ENCODE assay signal across 1 cellular context in the genomic region with DNA sequence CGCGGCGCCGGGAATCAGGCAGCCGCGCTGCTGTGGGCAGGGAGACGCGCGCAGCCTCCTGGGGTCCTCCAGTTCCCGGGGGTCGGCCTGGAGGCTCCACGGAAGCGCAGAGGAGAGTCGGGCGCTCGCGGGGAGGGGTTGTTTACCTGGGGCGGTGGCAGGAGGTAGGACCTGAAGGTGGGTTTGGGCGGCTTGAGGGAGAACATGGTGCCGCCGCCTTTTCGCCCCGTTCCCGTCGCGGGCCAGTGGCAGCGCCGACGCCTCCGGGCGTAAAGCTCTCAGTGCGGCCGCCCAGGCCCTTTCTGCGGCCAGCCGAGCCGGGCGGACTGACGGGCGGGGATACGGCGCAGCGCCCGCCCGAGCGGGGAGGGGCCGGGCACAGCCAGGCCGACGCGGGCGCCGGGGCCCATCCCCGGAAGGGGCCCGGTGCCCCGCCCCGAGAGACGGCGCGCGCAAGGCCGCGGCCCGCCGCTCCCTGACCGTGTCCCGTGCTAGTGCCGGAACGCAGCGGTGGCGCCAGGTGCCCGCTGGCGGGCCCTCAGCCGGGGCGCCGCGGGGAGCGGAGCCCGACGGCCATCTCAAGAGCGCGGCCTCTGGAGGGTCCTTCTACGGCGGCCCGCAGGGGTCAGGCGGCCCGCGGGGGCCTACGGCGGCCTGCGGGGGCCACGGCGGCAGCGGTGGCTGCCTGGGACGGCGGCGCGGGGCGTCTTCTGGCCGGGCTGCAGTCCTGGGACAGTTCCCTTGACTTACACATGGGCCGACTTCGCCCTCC.
TF ChIP-seq lines count a peak whose summit lies in the region.

A gene with protein sequence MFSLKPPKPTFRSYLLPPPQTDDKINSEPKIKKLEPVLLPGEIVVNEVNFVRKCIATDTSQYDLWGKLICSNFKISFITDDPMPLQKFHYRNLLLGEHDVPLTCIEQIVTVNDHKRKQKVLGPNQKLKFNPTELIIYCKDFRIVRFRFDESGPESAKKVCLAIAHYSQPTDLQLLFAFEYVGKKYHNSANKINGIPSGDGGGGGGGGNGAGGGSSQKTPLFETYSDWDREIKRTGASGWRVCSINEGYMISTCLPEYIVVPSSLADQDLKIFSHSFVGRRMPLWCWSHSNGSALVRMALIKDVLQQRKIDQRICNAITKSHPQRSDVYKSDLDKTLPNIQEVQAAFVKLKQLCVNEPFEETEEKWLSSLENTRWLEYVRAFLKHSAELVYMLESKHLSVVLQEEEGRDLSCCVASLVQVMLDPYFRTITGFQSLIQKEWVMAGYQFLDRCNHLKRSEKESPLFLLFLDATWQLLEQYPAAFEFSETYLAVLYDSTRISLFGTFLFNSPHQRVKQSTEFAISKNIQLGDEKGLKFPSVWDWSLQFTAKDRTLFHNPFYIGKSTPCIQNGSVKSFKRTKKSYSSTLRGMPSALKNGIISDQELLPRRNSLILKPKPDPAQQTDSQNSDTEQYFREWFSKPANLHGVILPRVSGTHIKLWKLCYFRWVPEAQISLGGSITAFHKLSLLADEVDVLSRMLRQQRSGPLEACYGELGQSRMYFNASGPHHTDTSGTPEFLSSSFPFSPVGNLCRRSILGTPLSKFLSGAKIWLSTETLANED (minus strand): TSS at position 328 of the 772 bp plus-strand sequence. CDS start 122 bp downstream, at position 206.

TF ChIP-seq in K562, 482 proteins besides CTCF, POLR2A, EP300 and RAD21 (continued from another document and continues in another):
- TF ChIP-seq ELF1 (tag; IDR thresholded peaks at IDR 0.05), result peak; percentile 67
- TF ChIP-seq ZNF316 (IDR thresholded peaks at IDR 0.05), result no peak
- 0 out of 4 replicates have a peak, but pooled peaks of 1 of the 2 experiments have one; percentile 21 for TF ChIP-seq FOXA3 (CRISPR knock-in tag; conservative IDR thresholded peaks at IDR 0.05 in 1 of 2, IDR thresholded peaks at IDR 0.05 in 1 of 2)
- peak; percentile 87 for TF ChIP-seq HMGN3 (IDR thresholded peaks at IDR 0.05; ENCODE audit: borderline replicate concordance, extremely low read depth, insufficient read length, low read depth, low read length)
- TF ChIP-seq KLF1 (tag; IDR thresholded peaks at IDR 0.05), result peak; percentile 14; the same call in 1 of the 2 replicates
- TF ChIP-seq, protein P1, sequence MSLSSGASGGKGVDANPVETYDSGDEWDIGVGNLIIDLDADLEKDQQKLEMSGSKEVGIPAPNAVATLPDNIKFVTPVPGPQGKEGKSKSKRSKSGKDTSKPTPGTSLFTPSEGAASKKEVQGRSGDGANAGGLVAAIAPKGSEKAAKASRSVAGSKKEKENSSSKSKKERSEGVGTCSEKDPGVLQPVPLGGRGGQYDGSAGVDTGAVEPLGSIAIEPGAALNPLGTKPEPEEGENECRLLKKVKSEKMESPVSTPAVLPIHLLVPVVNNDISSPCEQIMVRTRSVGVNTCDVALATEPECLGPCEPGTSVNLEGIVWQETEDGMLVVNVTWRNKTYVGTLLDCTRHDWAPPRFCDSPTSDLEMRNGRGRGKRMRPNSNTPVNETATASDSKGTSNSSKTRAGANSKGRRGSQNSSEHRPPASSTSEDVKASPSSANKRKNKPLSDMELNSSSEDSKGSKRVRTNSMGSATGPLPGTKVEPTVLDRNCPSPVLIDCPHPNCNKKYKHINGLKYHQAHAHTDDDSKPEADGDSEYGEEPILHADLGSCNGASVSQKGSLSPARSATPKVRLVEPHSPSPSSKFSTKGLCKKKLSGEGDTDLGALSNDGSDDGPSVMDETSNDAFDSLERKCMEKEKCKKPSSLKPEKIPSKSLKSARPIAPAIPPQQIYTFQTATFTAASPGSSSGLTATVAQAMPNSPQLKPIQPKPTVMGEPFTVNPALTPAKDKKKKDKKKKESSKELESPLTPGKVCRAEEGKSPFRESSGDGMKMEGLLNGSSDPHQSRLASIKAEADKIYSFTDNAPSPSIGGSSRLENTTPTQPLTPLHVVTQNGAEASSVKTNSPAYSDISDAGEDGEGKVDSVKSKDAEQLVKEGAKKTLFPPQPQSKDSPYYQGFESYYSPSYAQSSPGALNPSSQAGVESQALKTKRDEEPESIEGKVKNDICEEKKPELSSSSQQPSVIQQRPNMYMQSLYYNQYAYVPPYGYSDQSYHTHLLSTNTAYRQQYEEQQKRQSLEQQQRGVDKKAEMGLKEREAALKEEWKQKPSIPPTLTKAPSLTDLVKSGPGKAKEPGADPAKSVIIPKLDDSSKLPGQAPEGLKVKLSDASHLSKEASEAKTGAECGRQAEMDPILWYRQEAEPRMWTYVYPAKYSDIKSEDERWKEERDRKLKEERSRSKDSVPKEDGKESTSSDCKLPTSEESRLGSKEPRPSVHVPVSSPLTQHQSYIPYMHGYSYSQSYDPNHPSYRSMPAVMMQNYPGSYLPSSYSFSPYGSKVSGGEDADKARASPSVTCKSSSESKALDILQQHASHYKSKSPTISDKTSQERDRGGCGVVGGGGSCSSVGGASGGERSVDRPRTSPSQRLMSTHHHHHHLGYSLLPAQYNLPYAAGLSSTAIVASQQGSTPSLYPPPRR (CRISPR knock-in tag; IDR thresholded peaks at IDR 0.05; ENCODE audit: borderline replicate concordance), result no peak
- peak; percentile 91 for TF ChIP-seq TARDBP (IDR thresholded peaks at IDR 0.05)
- TF ChIP-seq SP1 (CRISPR knock-in tag; IDR thresholded peaks at IDR 0.05), result no peak
- TF ChIP-seq, protein P2, sequence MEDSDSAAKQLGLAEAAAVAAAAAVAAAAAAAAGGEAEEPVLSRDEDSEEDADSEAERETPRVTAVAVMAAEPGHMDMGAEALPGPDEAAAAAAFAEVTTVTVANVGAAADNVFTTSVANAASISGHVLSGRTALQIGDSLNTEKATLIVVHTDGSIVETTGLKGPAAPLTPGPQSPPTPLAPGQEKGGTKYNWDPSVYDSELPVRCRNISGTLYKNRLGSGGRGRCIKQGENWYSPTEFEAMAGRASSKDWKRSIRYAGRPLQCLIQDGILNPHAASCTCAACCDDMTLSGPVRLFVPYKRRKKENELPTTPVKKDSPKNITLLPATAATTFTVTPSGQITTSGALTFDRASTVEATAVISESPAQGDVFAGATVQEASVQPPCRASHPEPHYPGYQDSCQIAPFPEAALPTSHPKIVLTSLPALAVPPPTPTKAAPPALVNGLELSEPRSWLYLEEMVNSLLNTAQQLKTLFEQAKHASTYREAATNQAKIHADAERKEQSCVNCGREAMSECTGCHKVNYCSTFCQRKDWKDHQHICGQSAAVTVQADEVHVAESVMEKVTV (CRISPR knock-in tag; IDR thresholded peaks at IDR 0.05), result no peak
- TF ChIP-seq ETS2 (tag; IDR thresholded peaks at IDR 0.05; ENCODE audit: borderline replicate concordance, poor library complexity, severe bottlenecking), result no peak
- TF ChIP-seq, protein P3, sequence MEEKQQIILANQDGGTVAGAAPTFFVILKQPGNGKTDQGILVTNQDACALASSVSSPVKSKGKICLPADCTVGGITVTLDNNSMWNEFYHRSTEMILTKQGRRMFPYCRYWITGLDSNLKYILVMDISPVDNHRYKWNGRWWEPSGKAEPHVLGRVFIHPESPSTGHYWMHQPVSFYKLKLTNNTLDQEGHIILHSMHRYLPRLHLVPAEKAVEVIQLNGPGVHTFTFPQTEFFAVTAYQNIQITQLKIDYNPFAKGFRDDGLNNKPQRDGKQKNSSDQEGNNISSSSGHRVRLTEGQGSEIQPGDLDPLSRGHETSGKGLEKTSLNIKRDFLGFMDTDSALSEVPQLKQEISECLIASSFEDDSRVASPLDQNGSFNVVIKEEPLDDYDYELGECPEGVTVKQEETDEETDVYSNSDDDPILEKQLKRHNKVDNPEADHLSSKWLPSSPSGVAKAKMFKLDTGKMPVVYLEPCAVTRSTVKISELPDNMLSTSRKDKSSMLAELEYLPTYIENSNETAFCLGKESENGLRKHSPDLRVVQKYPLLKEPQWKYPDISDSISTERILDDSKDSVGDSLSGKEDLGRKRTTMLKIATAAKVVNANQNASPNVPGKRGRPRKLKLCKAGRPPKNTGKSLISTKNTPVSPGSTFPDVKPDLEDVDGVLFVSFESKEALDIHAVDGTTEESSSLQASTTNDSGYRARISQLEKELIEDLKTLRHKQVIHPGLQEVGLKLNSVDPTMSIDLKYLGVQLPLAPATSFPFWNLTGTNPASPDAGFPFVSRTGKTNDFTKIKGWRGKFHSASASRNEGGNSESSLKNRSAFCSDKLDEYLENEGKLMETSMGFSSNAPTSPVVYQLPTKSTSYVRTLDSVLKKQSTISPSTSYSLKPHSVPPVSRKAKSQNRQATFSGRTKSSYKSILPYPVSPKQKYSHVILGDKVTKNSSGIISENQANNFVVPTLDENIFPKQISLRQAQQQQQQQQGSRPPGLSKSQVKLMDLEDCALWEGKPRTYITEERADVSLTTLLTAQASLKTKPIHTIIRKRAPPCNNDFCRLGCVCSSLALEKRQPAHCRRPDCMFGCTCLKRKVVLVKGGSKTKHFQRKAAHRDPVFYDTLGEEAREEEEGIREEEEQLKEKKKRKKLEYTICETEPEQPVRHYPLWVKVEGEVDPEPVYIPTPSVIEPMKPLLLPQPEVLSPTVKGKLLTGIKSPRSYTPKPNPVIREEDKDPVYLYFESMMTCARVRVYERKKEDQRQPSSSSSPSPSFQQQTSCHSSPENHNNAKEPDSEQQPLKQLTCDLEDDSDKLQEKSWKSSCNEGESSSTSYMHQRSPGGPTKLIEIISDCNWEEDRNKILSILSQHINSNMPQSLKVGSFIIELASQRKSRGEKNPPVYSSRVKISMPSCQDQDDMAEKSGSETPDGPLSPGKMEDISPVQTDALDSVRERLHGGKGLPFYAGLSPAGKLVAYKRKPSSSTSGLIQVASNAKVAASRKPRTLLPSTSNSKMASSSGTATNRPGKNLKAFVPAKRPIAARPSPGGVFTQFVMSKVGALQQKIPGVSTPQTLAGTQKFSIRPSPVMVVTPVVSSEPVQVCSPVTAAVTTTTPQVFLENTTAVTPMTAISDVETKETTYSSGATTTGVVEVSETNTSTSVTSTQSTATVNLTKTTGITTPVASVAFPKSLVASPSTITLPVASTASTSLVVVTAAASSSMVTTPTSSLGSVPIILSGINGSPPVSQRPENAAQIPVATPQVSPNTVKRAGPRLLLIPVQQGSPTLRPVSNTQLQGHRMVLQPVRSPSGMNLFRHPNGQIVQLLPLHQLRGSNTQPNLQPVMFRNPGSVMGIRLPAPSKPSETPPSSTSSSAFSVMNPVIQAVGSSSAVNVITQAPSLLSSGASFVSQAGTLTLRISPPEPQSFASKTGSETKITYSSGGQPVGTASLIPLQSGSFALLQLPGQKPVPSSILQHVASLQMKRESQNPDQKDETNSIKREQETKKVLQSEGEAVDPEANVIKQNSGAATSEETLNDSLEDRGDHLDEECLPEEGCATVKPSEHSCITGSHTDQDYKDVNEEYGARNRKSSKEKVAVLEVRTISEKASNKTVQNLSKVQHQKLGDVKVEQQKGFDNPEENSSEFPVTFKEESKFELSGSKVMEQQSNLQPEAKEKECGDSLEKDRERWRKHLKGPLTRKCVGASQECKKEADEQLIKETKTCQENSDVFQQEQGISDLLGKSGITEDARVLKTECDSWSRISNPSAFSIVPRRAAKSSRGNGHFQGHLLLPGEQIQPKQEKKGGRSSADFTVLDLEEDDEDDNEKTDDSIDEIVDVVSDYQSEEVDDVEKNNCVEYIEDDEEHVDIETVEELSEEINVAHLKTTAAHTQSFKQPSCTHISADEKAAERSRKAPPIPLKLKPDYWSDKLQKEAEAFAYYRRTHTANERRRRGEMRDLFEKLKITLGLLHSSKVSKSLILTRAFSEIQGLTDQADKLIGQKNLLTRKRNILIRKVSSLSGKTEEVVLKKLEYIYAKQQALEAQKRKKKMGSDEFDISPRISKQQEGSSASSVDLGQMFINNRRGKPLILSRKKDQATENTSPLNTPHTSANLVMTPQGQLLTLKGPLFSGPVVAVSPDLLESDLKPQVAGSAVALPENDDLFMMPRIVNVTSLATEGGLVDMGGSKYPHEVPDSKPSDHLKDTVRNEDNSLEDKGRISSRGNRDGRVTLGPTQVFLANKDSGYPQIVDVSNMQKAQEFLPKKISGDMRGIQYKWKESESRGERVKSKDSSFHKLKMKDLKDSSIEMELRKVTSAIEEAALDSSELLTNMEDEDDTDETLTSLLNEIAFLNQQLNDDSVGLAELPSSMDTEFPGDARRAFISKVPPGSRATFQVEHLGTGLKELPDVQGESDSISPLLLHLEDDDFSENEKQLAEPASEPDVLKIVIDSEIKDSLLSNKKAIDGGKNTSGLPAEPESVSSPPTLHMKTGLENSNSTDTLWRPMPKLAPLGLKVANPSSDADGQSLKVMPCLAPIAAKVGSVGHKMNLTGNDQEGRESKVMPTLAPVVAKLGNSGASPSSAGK (IDR thresholded peaks at IDR 0.05), result no peak
- TF ChIP-seq, protein P4, sequence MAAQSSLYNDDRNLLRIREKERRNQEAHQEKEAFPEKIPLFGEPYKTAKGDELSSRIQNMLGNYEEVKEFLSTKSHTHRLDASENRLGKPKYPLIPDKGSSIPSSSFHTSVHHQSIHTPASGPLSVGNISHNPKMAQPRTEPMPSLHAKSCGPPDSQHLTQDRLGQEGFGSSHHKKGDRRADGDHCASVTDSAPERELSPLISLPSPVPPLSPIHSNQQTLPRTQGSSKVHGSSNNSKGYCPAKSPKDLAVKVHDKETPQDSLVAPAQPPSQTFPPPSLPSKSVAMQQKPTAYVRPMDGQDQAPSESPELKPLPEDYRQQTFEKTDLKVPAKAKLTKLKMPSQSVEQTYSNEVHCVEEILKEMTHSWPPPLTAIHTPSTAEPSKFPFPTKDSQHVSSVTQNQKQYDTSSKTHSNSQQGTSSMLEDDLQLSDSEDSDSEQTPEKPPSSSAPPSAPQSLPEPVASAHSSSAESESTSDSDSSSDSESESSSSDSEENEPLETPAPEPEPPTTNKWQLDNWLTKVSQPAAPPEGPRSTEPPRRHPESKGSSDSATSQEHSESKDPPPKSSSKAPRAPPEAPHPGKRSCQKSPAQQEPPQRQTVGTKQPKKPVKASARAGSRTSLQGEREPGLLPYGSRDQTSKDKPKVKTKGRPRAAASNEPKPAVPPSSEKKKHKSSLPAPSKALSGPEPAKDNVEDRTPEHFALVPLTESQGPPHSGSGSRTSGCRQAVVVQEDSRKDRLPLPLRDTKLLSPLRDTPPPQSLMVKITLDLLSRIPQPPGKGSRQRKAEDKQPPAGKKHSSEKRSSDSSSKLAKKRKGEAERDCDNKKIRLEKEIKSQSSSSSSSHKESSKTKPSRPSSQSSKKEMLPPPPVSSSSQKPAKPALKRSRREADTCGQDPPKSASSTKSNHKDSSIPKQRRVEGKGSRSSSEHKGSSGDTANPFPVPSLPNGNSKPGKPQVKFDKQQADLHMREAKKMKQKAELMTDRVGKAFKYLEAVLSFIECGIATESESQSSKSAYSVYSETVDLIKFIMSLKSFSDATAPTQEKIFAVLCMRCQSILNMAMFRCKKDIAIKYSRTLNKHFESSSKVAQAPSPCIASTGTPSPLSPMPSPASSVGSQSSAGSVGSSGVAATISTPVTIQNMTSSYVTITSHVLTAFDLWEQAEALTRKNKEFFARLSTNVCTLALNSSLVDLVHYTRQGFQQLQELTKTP (IDR thresholded peaks at IDR 0.05; ENCODE audit: low read depth in 1 of 2, partially characterized antibody in 2 of 2), result no peak
- no peak for TF ChIP-seq CBFB (CRISPR knock-in tag; IDR thresholded peaks at IDR 0.05)
- TF ChIP-seq ZFP36 (IDR thresholded peaks at IDR 0.05; ENCODE audit: low read depth, low read length, partially characterized antibody), result no peak
- TF ChIP-seq, protein P5, sequence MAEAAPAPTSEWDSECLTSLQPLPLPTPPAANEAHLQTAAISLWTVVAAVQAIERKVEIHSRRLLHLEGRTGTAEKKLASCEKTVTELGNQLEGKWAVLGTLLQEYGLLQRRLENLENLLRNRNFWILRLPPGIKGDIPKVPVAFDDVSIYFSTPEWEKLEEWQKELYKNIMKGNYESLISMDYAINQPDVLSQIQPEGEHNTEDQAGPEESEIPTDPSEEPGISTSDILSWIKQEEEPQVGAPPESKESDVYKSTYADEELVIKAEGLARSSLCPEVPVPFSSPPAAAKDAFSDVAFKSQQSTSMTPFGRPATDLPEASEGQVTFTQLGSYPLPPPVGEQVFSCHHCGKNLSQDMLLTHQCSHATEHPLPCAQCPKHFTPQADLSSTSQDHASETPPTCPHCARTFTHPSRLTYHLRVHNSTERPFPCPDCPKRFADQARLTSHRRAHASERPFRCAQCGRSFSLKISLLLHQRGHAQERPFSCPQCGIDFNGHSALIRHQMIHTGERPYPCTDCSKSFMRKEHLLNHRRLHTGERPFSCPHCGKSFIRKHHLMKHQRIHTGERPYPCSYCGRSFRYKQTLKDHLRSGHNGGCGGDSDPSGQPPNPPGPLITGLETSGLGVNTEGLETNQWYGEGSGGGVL (CRISPR knock-in tag; IDR thresholded peaks at IDR 0.05), result no peak
